ENCODE assay signal across 26 cellular contexts in genomic region chr20:50445367-50446151, GRCh38.
DNase-seq lines count a peak whose midpoint lies in the region; ATAC-seq, FAIRE-seq and TF ChIP-seq lines count a peak whose summit lies in the region.
"Had no signal": no experiment of that assay in that cellular context is flagged by ENCODE, and none has a peak within 500 bp of the region (broad histone marks: within the 10 kb centered on the region; RNA-seq: fewer than 3 reads in every experiment).

No MANE protein-coding gene starts in this region.

- H3K36me3 ChIP-seq in HepG2 (replicated peaks in 1 of 2; ENCODE audit: control insufficient read depth in 1 of 2, insufficient read depth in 2 of 2, low read length in 2 of 2) (no peaks in the 10 kb centered on the region), right lobe of liver (no peaks in the 10 kb centered on the region), hepatocyte (replicated peaks; ENCODE audit: insufficient read depth, low read depth) (no peaks in the 10 kb centered on the region), transverse colon (no peaks in the 10 kb centered on the region)
- H3K36me3 ChIP-seq: colonic mucosa, HAP-1, neutrophil, right atrium auricular region, spleen, thyroid gland had no signal

- H3K79me2 ChIP-seq in HepG2 (ENCODE audit: insufficient read depth, low read length), result no peaks in the 10 kb centered on the region
- no peaks in the 10 kb centered on the region for H3K79me2 ChIP-seq in hepatocyte

- no peaks in the 10 kb centered on the region for H3K9me2 ChIP-seq in hepatocyte (replicated peaks; ENCODE audit: insufficient read depth)

- H3K4me3 ChIP-seq in HepG2 (replicated peaks in 1 of 3; ENCODE audit: insufficient read depth in 1 of 3, low read depth in 2 of 3, low read length in 3 of 3) (no peak overlapping the region), right lobe of liver (no peak overlapping the region), hepatocyte (no peak overlapping the region), transverse colon (no peak overlapping the region)
- H3K4me3 ChIP-seq: colonic mucosa, HAP-1, right atrium auricular region, spleen, thyroid gland had no signal

- CTCF ChIA-PET in HepG2 (lab: Yijun Ruan, JAX; ENCODE audit: low intra/inter-chr PET ratio, low total read pairs), result no interaction called here

- H2AFZ ChIP-seq in HepG2 (ENCODE audit: low read length) (peak overlapping the region; percentile 5), hepatocyte (no peak overlapping the region)

- TF ChIP-seq EP300 in HepG2 (IDR thresholded peaks at IDR 0.05; ENCODE audit: low read depth in 2 of 2, low read length in 2 of 2) (no peak), HepG2 (CRISPR knock-in tag; IDR thresholded peaks at IDR 0.05; ENCODE audit: borderline replicate concordance) (no peak), transverse colon (IDR thresholded peaks at IDR 0.05; ENCODE audit: low read depth) (no peak)

- H3K4me1 ChIP-seq in HepG2 (ENCODE audit: insufficient read depth, low read length) (peaks cover 79% of the 10 kb centered on the region), right lobe of liver (peaks cover 0 to 7% (median 1%) of the 10 kb centered on the region in 4 donors), hepatocyte (ENCODE audit: insufficient read depth) (peaks cover 30% of the 10 kb centered on the region), transverse colon (peaks cover 3 to 53% (median 13%) of the 10 kb centered on the region in 4 donors)
- H3K4me1 ChIP-seq: colonic mucosa, HAP-1 had no signal

- H3K4me2 ChIP-seq in HepG2 (ENCODE audit: low read depth, low read length), result no peak overlapping the region
- no peak overlapping the region for H3K4me2 ChIP-seq in hepatocyte

- TF ChIP-seq RAD21 in HepG2 (CRISPR knock-in tag; IDR thresholded peaks at IDR 0.05), result no peak

- TF ChIP-seq CTCF in HepG2 (CRISPR knock-in tag; IDR thresholded peaks at IDR 0.05), result peak; percentile 16; the same call in 1 of the 2 replicates
- no peak for TF ChIP-seq CTCF in right lobe of liver (IDR thresholded peaks at IDR 0.05)
- TF ChIP-seq CTCF in hepatocyte (IDR thresholded peaks at IDR 0.05; ENCODE audit: poor library complexity), result no peak
- no peak for TF ChIP-seq CTCF in transverse colon (IDR thresholded peaks at IDR 0.05)

- H3K27me3 ChIP-seq in HepG2 (ENCODE audit: control insufficient read depth in 1 of 2, insufficient read depth in 2 of 2, low read length in 2 of 2), result no peaks in the 10 kb centered on the region
- H3K27me3 ChIP-seq in right lobe of liver, result no peaks in the 10 kb centered on the region
- no peaks in the 10 kb centered on the region for H3K27me3 ChIP-seq in hepatocyte
- H3K27me3 ChIP-seq in transverse colon, result no peaks in the 10 kb centered on the region
- H3K27me3 ChIP-seq: colonic mucosa, neutrophil, right atrium auricular region, thyroid gland had no signal

- TF ChIP-seq POLR2A in HepG2 (IDR thresholded peaks at IDR 0.05; ENCODE audit: insufficient read depth in 1 of 2, low read depth in 2 of 2, low read length in 2 of 2) (no peak), right lobe of liver (IDR thresholded peaks at IDR 0.05) (no peak), transverse colon (IDR thresholded peaks at IDR 0.05) (no peak)

- no peak for DNase-seq in HepG2 (ENCODE audit: low spot score)
- no peak for DNase-seq in right lobe of liver
- peak; percentile 79 for DNase-seq in NCI-H345 (lab: John Stamatoyannopoulos, UW)
- DNase-seq in hepatocyte (ENCODE audit: low spot score), result no peak
- no peak for DNase-seq in transverse colon
- no peak for DNase-seq in RCC 7860 (ENCODE audit: low spot score)
- DNase-seq in mesenteric fat pad (ENCODE audit: low spot score), result no peak
- no peak for DNase-seq in AG08396 (ENCODE audit: low spot score)
- DNase-seq: activated CD4-positive, alpha-beta memory T cell treated with anti-CD3 and anti-CD28 coated beads for 36 hours; activated CD4-positive, CD25-positive, alpha-beta regulatory T cell treated with anti-CD3 and anti-CD28 coated beads, Interleukin-2, amount 50 U/mL, for 72 hours; activated T-cell treated with anti-CD3 and anti-CD28 coated beads, Interleukin-2, amount 50 U/mL, for 72 hours; CD8-positive, alpha-beta memory T cell; effector CD4-positive, alpha-beta T cell; immature natural killer cell; NCI-H1105 treated with DMSO at 0.1 percent for 48 hours; NCI-H2029; NCI-H446; spleen; stimulated activated CD8-positive, alpha-beta memory T cell treated with anti-CD3 and anti-CD28 coated beads, Interleukin-4, amount 100 ng/mL, for 48 hours; T-helper 17 cell had no signal

- no peaks in the 10 kb centered on the region for H4K20me1 ChIP-seq in HepG2 (ENCODE audit: insufficient read depth, low read length)
- H4K20me1 ChIP-seq in hepatocyte (ENCODE audit: insufficient read depth, poor library complexity, severe bottlenecking), result no peaks in the 10 kb centered on the region

- intact Hi-C loops in HepG2 (cut with micrococcal nuclease; ENCODE audit: unreplicated experiment) (no loop called here), right lobe of liver (cut with DNase I) (no loop called here), transverse colon (cut with DNase I; ENCODE audit: low total_unique reads) (no loop called here)

- H3K9me3 ChIP-seq in HepG2 (ENCODE audit: low read length), result no peaks in the 10 kb centered on the region
- H3K9me3 ChIP-seq in right lobe of liver, result no peaks in the 10 kb centered on the region
- no peaks in the 10 kb centered on the region for H3K9me3 ChIP-seq in hepatocyte (ENCODE audit: low read depth)
- no peaks in the 10 kb centered on the region for H3K9me3 ChIP-seq in transverse colon
- H3K9me3 ChIP-seq: colonic mucosa, HAP-1, neutrophil, right atrium auricular region, spleen, thyroid gland had no signal

- POLR2A ChIA-PET in HepG2 (lab: Yijun Ruan, JAX), result interaction anchor here (0.8 to 1.7 kb wide), 3 partner anchors 10 to 257 kb away, joined by 3 to 6 read pairs (median 3); no protein-coding TSS in a partner anchor

- 51% methylated on average over 13 of the region's 13 CpGs for WGBS in HepG2 (ENCODE audit: low lambda C conversion rate)
- 86% methylated on average over 8 of the region's 13 CpGs for WGBS in right lobe of liver (ENCODE audit: insufficient coverage, low coverage, low lambda C conversion rate, missing lambda C conversion rate)
- WGBS in hepatocyte (ENCODE audit: low lambda C conversion rate, missing lambda C conversion rate), result 68% methylated on average over 13 of the region's 13 CpGs
- 26 to 65% methylated on average over 5 to 13 of the region's 13 CpGs for WGBS in transverse colon (ENCODE audit: low coverage in 1 of 2), 2 donors

- no peak for ATAC-seq in HepG2
- no peak for ATAC-seq in right lobe of liver
- ATAC-seq: activated T-cell treated with anti-CD3 and anti-CD28 coated beads, Interleukin-2, amount 50 U/mL, for 72 hours; T-helper 17 cell had no signal

- no peak overlapping the region for H3K27ac ChIP-seq in HepG2 (ENCODE audit: extremely low read length, insufficient read depth, low read length)
- no peak overlapping the region for H3K27ac ChIP-seq in right lobe of liver
- peak overlapping the region; percentile 31 for H3K27ac ChIP-seq in hepatocyte
- peak overlapping the region in 3 of 4 donors; percentile 60 to 70 (median 61) for H3K27ac ChIP-seq in transverse colon
- H3K27ac ChIP-seq: neutrophil, right atrium auricular region had no signal

- no TSS peak for BruUV-seq in HepG2 (replicated peaks; lab: Mats Ljungman, UMichigan)

- no peak overlapping the region for H3K9ac ChIP-seq in HepG2 (ENCODE audit: insufficient read depth, low read depth, low read length)

- in situ Hi-C loops in HepG2 (cut with HindIII; ENCODE audit: extremely low pct_ligation_motif_present, low pct_unique_long_range_greater_than_20kb), result no loop called here
- in situ Hi-C loops in transverse colon (cut with MboI; ENCODE audit: low pct_ligation_motif_present in 1 of 4, low pct_unique_long_range_greater_than_20kb in 1 of 4, low sequenced_read_pairs in 3 of 4), result no loop called here

- FAIRE-seq in HepG2 (lab: Jason Lieb, UNC), result no peak
- FAIRE-seq in RCC 7860 (lab: Jason Lieb, UNC), result no peak
- FAIRE-seq: astrocyte had no signal

TF ChIP-seq in HepG2, 621 proteins besides CTCF, POLR2A, EP300 and RAD21:
- peak; percentile 41; the same call in 1 of the 2 replicates for TF ChIP-seq SP4 (CRISPR knock-in tag; IDR thresholded peaks at IDR 0.05)
- TF ChIP-seq TIGD3 (CRISPR knock-in tag; IDR thresholded peaks at IDR 0.05; ENCODE audit: borderline replicate concordance), result no peak
- TF ChIP-seq ZNF710 (CRISPR knock-in tag; IDR thresholded peaks at IDR 0.05; ENCODE audit: borderline replicate concordance), result no peak
- TF ChIP-seq, protein P1, sequence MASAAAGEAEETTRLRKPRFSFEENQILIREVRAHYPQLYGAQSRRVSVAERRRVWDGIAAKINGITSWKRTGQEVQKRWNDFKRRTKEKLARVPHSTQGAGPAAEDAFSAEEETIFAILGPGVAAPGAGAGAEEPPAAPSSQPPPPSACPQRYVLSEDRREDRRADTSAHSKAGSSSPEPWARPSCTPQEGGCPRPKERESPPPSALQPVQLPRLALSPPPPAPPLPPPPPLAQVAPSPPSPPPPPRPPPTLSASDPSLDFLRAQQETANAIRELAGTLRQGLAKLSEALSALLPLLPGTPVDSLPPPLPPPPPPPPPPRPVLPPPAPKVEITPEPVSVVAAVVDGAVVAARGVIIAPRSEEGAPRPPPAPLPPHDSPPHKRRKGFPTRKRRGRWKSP (CRISPR knock-in tag; IDR thresholded peaks at IDR 0.05), result peak; percentile 0; the same call in 1 of the 2 replicates
- no peak for TF ChIP-seq ZNF160 (CRISPR knock-in tag; IDR thresholded peaks at IDR 0.05)
TF ChIP-seq in HepG2: peak in this region for 2.

Comparison
In these comparisons a context has a peak if more than half of its experiments do, and no peak if none do; other contexts are left out.
1. H3K27ac ChIP-seq: peak in hepatocyte (single experiment) and transverse colon (3 of 4); none in HepG2 (single experiment) and right lobe of liver (0 of 3).